In genomic region chr18:61953641-61954040, GRCh38 we compare ENCODE assay signal across 21 cellular contexts.
"Had no signal": no experiment of that assay in that cellular context is flagged by ENCODE, and none has a peak within 500 bp of the region (broad histone marks: within the 10 kb centered on the region; RNA-seq: fewer than 3 reads in every experiment).

No MANE protein-coding gene starts in this region.

- H3K9me3 ChIP-seq: ascending aorta, psoas muscle, tibial nerve had no signal

- H3K27ac ChIP-seq: ascending aorta, psoas muscle, tibial nerve had no signal

- H3K36me3 ChIP-seq: ascending aorta, tibial nerve had no signal

- DNase-seq: activated CD4-positive, alpha-beta T cell treated with anti-CD3 and anti-CD28 coated beads, Interleukin-2, amount 50 U/mL, for 1 hour; activated CD4-positive, CD25-positive, alpha-beta regulatory T cell; activated CD8-positive, alpha-beta memory T cell treated with anti-CD3 and anti-CD28 coated beads for 24 hours; activated CD8-positive, alpha-beta memory T cell treated with anti-CD3 and anti-CD28 coated beads, Interleukin-2, amount 50 U/mL, for 48 hours; activated effector memory CD4-positive, alpha-beta T cell treated with Interleukin-2 at 50 U/mL for 16 hours; activated naive CD4-positive, alpha-beta T cell treated with anti-CD3 and anti-CD28 coated beads, Interleukin-2, amount 10 ng/mL, durations not matched to agents 7 days and 5 days; activated T-cell treated with anti-CD3 and anti-CD28 coated beads, Interleukin-2, amount 50 U/mL, for 48 hours; effector memory CD4-positive, alpha-beta T cell; foreskin fibroblast; kidney; psoas muscle; right cardiac atrium; T-helper 1 cell; T1000 had no signal

- H3K27ac Mint-ChIP-seq: activated naive CD4-positive, alpha-beta T cell treated with anti-CD3 and anti-CD28 coated beads, Interleukin-2, amount 10 ng/mL, durations not matched to agents 7 days and 5 days; stimulated activated naive CD8-positive, alpha-beta T cell treated with anti-CD3 and anti-CD28 coated beads, Interleukin-15, Interleukin-2, amounts not matched to agents 100 ng/mL and 50 ng/mL, for 24 hours had no signal

- FAIRE-seq: bronchial epithelial cell, endothelial cell of umbilical vein, kidney had no signal

- H3K4me1 ChIP-seq: psoas muscle, tibial nerve had no signal

- H3K36me3 Mint-ChIP-seq: activated naive CD4-positive, alpha-beta T cell treated with anti-CD3 and anti-CD28 coated beads, Interleukin-2, amount 10 ng/mL, durations not matched to agents 7 days and 5 days had no signal

- H3K4me3 ChIP-seq: ascending aorta, psoas muscle, tibial nerve had no signal

- H3K9me3 Mint-ChIP-seq: activated naive CD4-positive, alpha-beta T cell treated with anti-CD3 and anti-CD28 coated beads, Interleukin-2, amount 10 ng/mL, durations not matched to agents 7 days and 5 days; stimulated activated naive CD8-positive, alpha-beta T cell treated with anti-CD3 and anti-CD28 coated beads, Interleukin-15, Interleukin-2, amounts not matched to agents 100 ng/mL and 50 ng/mL, for 24 hours had no signal

- H3K27me3 ChIP-seq: ascending aorta, tibial nerve had no signal

- H3K4me3 Mint-ChIP-seq: activated naive CD4-positive, alpha-beta T cell treated with anti-CD3 and anti-CD28 coated beads, Interleukin-2, amount 10 ng/mL, durations not matched to agents 7 days and 5 days; neural crest cell; stimulated activated naive CD8-positive, alpha-beta T cell treated with anti-CD3 and anti-CD28 coated beads, Interleukin-15, Interleukin-2, amounts not matched to agents 100 ng/mL and 50 ng/mL, for 24 hours had no signal

- ATAC-seq: left lobe of liver, psoas muscle, right cardiac atrium had no signal
